ENCODE assay signal across 1 cellular context in genomic region chr9:21789541-21790037, GRCh38.
A peak's percentile ranks its signal among the peaks of the same experiment; 100 is the strongest.
TF ChIP-seq lines count a peak whose summit lies in the region.

No MANE protein-coding gene starts in this region.

TF ChIP-seq in HCT116, 20 proteins besides CTCF, POLR2A, EP300 and RAD21 (continued from another document):
- TF ChIP-seq REST (IDR thresholded peaks at IDR 0.05; ENCODE audit: low read depth) (no peak), EZH2 (IDR thresholded peaks at IDR 0.05) (no peak), CEBPB (IDR thresholded peaks at IDR 0.05; ENCODE audit: low read depth) (no peak), YY1 (IDR thresholded peaks at IDR 0.05; ENCODE audit: extremely low read depth, insufficient replicate concordance, low read depth, low read length) (peak; percentile 22), TCF7L2 (IDR thresholded peaks at IDR 0.05; ENCODE audit: borderline replicate concordance, extremely low read depth, insufficient read depth, insufficient read length) (no peak), MAX (IDR thresholded peaks at IDR 0.05) (peak; percentile 86)
